ENCODE assay signal across 18 cellular contexts in the genomic region with DNA sequence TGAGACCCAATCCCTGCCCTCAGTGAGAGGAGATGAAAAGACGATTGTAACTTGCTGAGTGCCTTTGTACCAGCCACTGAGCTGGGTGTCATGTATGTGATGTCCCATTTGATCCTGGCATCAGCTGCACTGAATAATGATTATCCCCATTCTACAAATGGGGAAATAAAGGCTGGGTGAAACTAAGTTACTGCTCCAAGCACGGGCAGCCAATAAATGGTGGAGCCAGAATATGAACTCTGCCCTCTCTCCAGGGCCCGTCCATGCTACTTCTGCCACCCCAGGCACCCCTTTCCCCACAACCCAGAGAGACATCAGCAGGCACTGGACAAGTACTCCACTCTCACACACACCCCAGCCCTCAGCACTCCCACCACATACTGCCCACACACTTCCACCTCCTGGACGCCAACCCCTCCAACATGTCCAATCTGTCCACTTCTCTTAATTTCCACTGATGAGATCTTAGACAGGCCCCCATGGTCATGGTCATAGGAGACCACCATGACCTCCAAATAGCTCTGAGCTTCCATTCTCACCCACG.
"Had no signal": no experiment of that assay in that cellular context is flagged by ENCODE, and none has a peak within 500 bp of the region (broad histone marks: within the 10 kb centered on the region; RNA-seq: fewer than 3 reads in every experiment).

No MANE protein-coding gene starts in this region.

- H3K36me3 ChIP-seq: cardiac muscle cell, colonic mucosa, stomach, uterus had no signal

- H3K4me1 ChIP-seq: colonic mucosa, foreskin keratinocyte, psoas muscle, stomach, testis, uterus had no signal

- H3K27ac ChIP-seq: cardiac muscle cell, colonic mucosa, foreskin keratinocyte, psoas muscle, testis, uterus had no signal

- DNase-seq: activated CD4-positive, alpha-beta T cell treated with anti-CD3 and anti-CD28 coated beads, Interleukin-2, amount 50 U/mL, for 1 hour; activated CD8-positive, alpha-beta memory T cell treated with anti-CD3 and anti-CD28 coated beads, Interleukin-2, amount 10 ng/mL, durations not matched to agents 7 days and 5 days; activated T-cell treated with anti-CD3 and anti-CD28 coated beads, Interleukin-2, amount 50 U/mL, for 24 hours; effector CD4-positive, alpha-beta T cell; foreskin keratinocyte; kidney glomerular epithelial cell; nephron progenitor cell; occipital lobe; psoas muscle; stimulated activated CD4-positive, alpha-beta T cell treated with anti-CD3 and anti-CD28 coated beads, Interleukin-1b, Interleukin-23, amount 100 ng/mL, for 48 hours; stomach; T-helper 1 cell; T1000; testis had no signal

- H3K9me3 Mint-ChIP-seq: activated naive CD4-positive, alpha-beta T cell treated with anti-CD3 and anti-CD28 coated beads, Interleukin-2, amount 50 U/mL, for 72 hours; activated T-cell treated with anti-CD3 and anti-CD28 coated beads, Interleukin-2, amount 50 U/mL, for 24 hours; nephron progenitor cell had no signal

- H3K27me3 ChIP-seq: cardiac muscle cell, colonic mucosa, foreskin keratinocyte, testis, uterus had no signal

- H3K4me3 Mint-ChIP-seq: activated CD8-positive, alpha-beta memory T cell treated with anti-CD3 and anti-CD28 coated beads, Interleukin-2, amount 10 ng/mL, durations not matched to agents 7 days and 5 days; activated T-cell treated with anti-CD3 and anti-CD28 coated beads, Interleukin-2, amount 50 U/mL, for 24 hours; nephron progenitor cell had no signal

- H3K27ac Mint-ChIP-seq: activated CD8-positive, alpha-beta memory T cell treated with anti-CD3 and anti-CD28 coated beads, Interleukin-2, amount 10 ng/mL, durations not matched to agents 7 days and 5 days; activated naive CD4-positive, alpha-beta T cell treated with anti-CD3 and anti-CD28 coated beads, Interleukin-2, amount 50 U/mL, for 72 hours; activated T-cell treated with anti-CD3 and anti-CD28 coated beads, Interleukin-2, amount 50 U/mL, for 24 hours had no signal

- H3K4me1 Mint-ChIP-seq: activated CD8-positive, alpha-beta memory T cell treated with anti-CD3 and anti-CD28 coated beads, Interleukin-2, amount 10 ng/mL, durations not matched to agents 7 days and 5 days had no signal

- H3K4me3 ChIP-seq: cardiac muscle cell, colonic mucosa, psoas muscle, stomach, testis, uterus had no signal

- H3K36me3 Mint-ChIP-seq: activated CD8-positive, alpha-beta memory T cell treated with anti-CD3 and anti-CD28 coated beads, Interleukin-2, amount 10 ng/mL, durations not matched to agents 7 days and 5 days had no signal

- H3K9me3 ChIP-seq: colonic mucosa, psoas muscle, stomach, testis, uterus had no signal
